In genomic region chr2:120253021-120253882, GRCh38 we compare ENCODE assay signal across 8 cellular contexts. TPM values are rescaled to one million over a fixed set of nuclear protein-coding genes. Genes with fewer than 3 reads are reported as not detected.
DNase-seq lines count a peak whose midpoint lies in the region; ATAC-seq and TF ChIP-seq lines count a peak whose summit lies in the region.

No MANE protein-coding gene starts in this region.

- peak; percentile 29 for ATAC-seq in HG02763 (IDR thresholded peaks at IDR 0.05; ENCODE audit: unreplicated experiment)
- peak; percentile 46 to 47 for ATAC-seq in stimulated activated naive B cell treated with anti-CD40 and anti-IgM and Interleukin-4, amounts not matched to agents 10 μg/mL and 1 μg/mL and 100 μg/mL, for 72 hours (replicated peaks)

- peaks cover 4% of the 10 kb centered on the region for H3K4me1 ChIP-seq in endocrine pancreas (ENCODE audit: control insufficient read depth, insufficient read depth, low read length)

- H3K4me1 Mint-ChIP-seq in activated CD4-positive, alpha-beta memory T cell treated with anti-CD3 and anti-CD28 coated beads for 36 hours (ENCODE audit: low read depth): peaks cover 50% of the 10 kb centered on the region
- H3K4me1 Mint-ChIP-seq in stimulated activated naive B cell treated with anti-CD40 and anti-IgM and Interleukin-4, amounts not matched to agents 10 μg/mL and 1 μg/mL and 100 μg/mL, for 72 hours: peaks cover 49 to 73% of the 10 kb centered on the region in 2 donors

- H3K4me3 Mint-ChIP-seq in activated CD4-positive, alpha-beta memory T cell treated with anti-CD3 and anti-CD28 coated beads for 36 hours: peak overlapping the region; percentile 95
- H3K4me3 Mint-ChIP-seq in stimulated activated naive B cell treated with anti-CD40 and anti-IgM and Interleukin-4, amounts not matched to agents 10 μg/mL and 1 μg/mL and 100 μg/mL, for 72 hours: peak overlapping the region; percentile 98 to 100

- H3K36me3 Mint-ChIP-seq in activated CD4-positive, alpha-beta memory T cell treated with anti-CD3 and anti-CD28 coated beads for 36 hours: peaks cover 14% of the 10 kb centered on the region
- peaks cover 41 to 42% of the 10 kb centered on the region in 2 donors for H3K36me3 Mint-ChIP-seq in stimulated activated naive B cell treated with anti-CD40 and anti-IgM and Interleukin-4, amounts not matched to agents 10 μg/mL and 1 μg/mL and 100 μg/mL, for 72 hours

- H3K4me3 ChIP-seq in AG10803 (ENCODE audit: low read length) (peak overlapping the region; percentile 86), endocrine pancreas (ENCODE audit: control insufficient read depth, insufficient read depth, low read length) (peak overlapping the region; percentile 22)

- no peaks in the 10 kb centered on the region for H3K9me3 Mint-ChIP-seq in activated CD4-positive, alpha-beta memory T cell treated with anti-CD3 and anti-CD28 coated beads for 36 hours
- H3K9me3 Mint-ChIP-seq in stimulated activated naive B cell treated with anti-CD40 and anti-IgM and Interleukin-4, amounts not matched to agents 10 μg/mL and 1 μg/mL and 100 μg/mL, for 72 hours: peaks cover 4% of the 10 kb centered on the region in 2 donors

- in situ Hi-C loops in GM13976 (cut with MboI; ENCODE audit: low sequenced_read_pairs, unreplicated experiment): no loop called here

- peaks cover 3% of the 10 kb centered on the region for H3K27me3 Mint-ChIP-seq in activated CD4-positive, alpha-beta memory T cell treated with anti-CD3 and anti-CD28 coated beads for 36 hours
- peaks cover 6 to 16% of the 10 kb centered on the region in 2 donors for H3K27me3 Mint-ChIP-seq in stimulated activated naive B cell treated with anti-CD40 and anti-IgM and Interleukin-4, amounts not matched to agents 10 μg/mL and 1 μg/mL and 100 μg/mL, for 72 hours

- CTCF ChIA-PET in activated CD4-positive, alpha-beta memory T cell treated with anti-CD3 and anti-CD28 coated beads for 36 hours (lab: Charles Lee): interaction anchor here (1.1 to 2.8 kb wide), 6 partner anchors 13 to 77 kb away, joined by 4 to 20 read pairs (median 10); no protein-coding TSS in a partner anchor

- no peaks in the 10 kb centered on the region for H3K36me3 ChIP-seq in endocrine pancreas (ENCODE audit: control insufficient read depth, insufficient read depth, low read length)

- no peaks in the 10 kb centered on the region for H3K9me3 ChIP-seq in endocrine pancreas (ENCODE audit: control insufficient read depth, low read length)

- peak; percentile 44 for TF ChIP-seq CTCF in AG10803 (conservative IDR thresholded peaks at IDR 0.05; ENCODE audit: low read length)
- peak; percentile 16 for TF ChIP-seq CTCF in GM13976 (IDR thresholded peaks at IDR 0.05; ENCODE audit: borderline replicate concordance, control extremely low read depth, extremely low read depth, insufficient read depth, missing control alignments)

- intact Hi-C loops in activated CD4-positive, alpha-beta memory T cell treated with anti-CD3 and anti-CD28 coated beads for 36 hours (cut with micrococcal nuclease): no loop called here

- peak overlapping the region; percentile 83 for H3K9ac ChIP-seq in endocrine pancreas (ENCODE audit: control insufficient read depth, insufficient read depth, low read length)

- POLR2A ChIA-PET in activated CD4-positive, alpha-beta memory T cell treated with anti-CD3 and anti-CD28 coated beads for 36 hours (lab: Charles Lee): interaction anchor here (0.9 to 1.7 kb wide), 6 partner anchors 8 to 77 kb away, joined by 3 to 12 read pairs (median 4); no protein-coding TSS in a partner anchor

- no peaks in the 10 kb centered on the region for H3K27me3 ChIP-seq in endocrine pancreas (ENCODE audit: control insufficient read depth, insufficient read depth, low read length)

- DNase-seq in AG10803 (ENCODE audit: low read depth): peak; percentile 76
- DNase-seq in GM13976 (ENCODE audit: low spot score): peak; percentile 72
- peak; percentile 2 for DNase-seq in NCI-H1436 treated with DMSO at 0.1 percent for 48 hours (lab: John Stamatoyannopoulos, UW)
- peak; percentile 59 for DNase-seq in activated CD4-positive, alpha-beta memory T cell treated with anti-CD3 and anti-CD28 coated beads for 36 hours
- DNase-seq in lung microvascular endothelial cell (ENCODE audit: low read depth in 2 of 2): peak; percentile 73 to 78
- DNase-seq in stimulated activated naive B cell treated with anti-CD40 and anti-IgM and Interleukin-4, amounts not matched to agents 10 μg/mL and 1 μg/mL and 100 μg/mL, for 72 hours: no peak

- H3K27ac Mint-ChIP-seq in activated CD4-positive, alpha-beta memory T cell treated with anti-CD3 and anti-CD28 coated beads for 36 hours: peak overlapping the region; percentile 83
- H3K27ac Mint-ChIP-seq in stimulated activated naive B cell treated with anti-CD40 and anti-IgM and Interleukin-4, amounts not matched to agents 10 μg/mL and 1 μg/mL and 100 μg/mL, for 72 hours: peak overlapping the region; percentile 88

RNA-seq across cellular contexts. Expression of gene RALB, which starts 0.6 kb away (rescaled TPM):
- total RNA-seq in activated CD4-positive, alpha-beta memory T cell treated with anti-CD3 and anti-CD28 coated beads for 36 hours: 10 to 100 TPM; 52.5 to 52.9 TPM
- 135 and 202 TPM in 2 replicates for total RNA-seq in lung microvascular endothelial cell

RNA-seq across cellular contexts. Expression of gene TMEM185B, which starts 30.1 kb away (rescaled TPM):
- 10 to 100 TPM; 19.4 to 19.7 TPM for total RNA-seq in activated CD4-positive, alpha-beta memory T cell treated with anti-CD3 and anti-CD28 coated beads for 36 hours
- total RNA-seq in lung microvascular endothelial cell: 19.2 and 33.3 TPM in 2 replicates
